ENCODE assay signal across 8 cellular contexts in genomic region chr2:55014962-55015939, GRCh38. TPM values are rescaled to one million over a fixed set of nuclear protein-coding genes. Genes with fewer than 3 reads are reported as not detected.
A peak's percentile ranks its signal among the peaks of the same experiment; 100 is the strongest.
DNase-seq lines count a peak whose midpoint lies in the region; ATAC-seq, FAIRE-seq and TF ChIP-seq lines count a peak whose summit lies in the region.

No MANE protein-coding gene starts in this region.

- peak overlapping the region; percentile 80 for H3K4me2 ChIP-seq in A549

- H3K36me3 Mint-ChIP-seq in natural killer cell: no peaks in the 10 kb centered on the region

- H3K9me3 Mint-ChIP-seq in natural killer cell: no peaks in the 10 kb centered on the region

- peak; percentile 71 to 89 for DNase-seq in A549 (ENCODE audit: low read depth in 1 of 2, low spot score in 1 of 2)
- DNase-seq in ELR (ENCODE audit: low read depth): peak; percentile 82
- DNase-seq in NCI-H1105 (lab: John Stamatoyannopoulos, UW): peak; percentile 12
- no peak for DNase-seq in natural killer cell
- DNase-seq in aorta: no peak

- peaks cover 86% of the 10 kb centered on the region for H3K4me1 ChIP-seq in A549
- peaks cover 0 to 4% of the 10 kb centered on the region in 2 donors for H3K4me1 ChIP-seq in aorta (ENCODE audit: control insufficient read depth in 1 of 2, insufficient read depth in 2 of 2, low read length in 2 of 2)

- no peak for TF ChIP-seq POLR2A in A549 (IDR thresholded peaks at IDR 0.05; ENCODE audit: low read length)

- ATAC-seq in A549 (peak; percentile 83 to 88), esophagus mucosa (peak; percentile 60), natural killer cell (peak in 2 of 3 donors; percentile 19 to 39), aorta (ENCODE audit: low FRiP score) (peak; percentile 89), GM21576 (IDR thresholded peaks at IDR 0.05; ENCODE audit: unreplicated experiment) (no peak)

- no peak for TF ChIP-seq EP300 in A549 (IDR thresholded peaks at IDR 0.05)

- POLR2A ChIA-PET in A549 (lab: Yijun Ruan, JAX): interaction anchor here (1.0 kb wide), 1 partner anchor 153 kb away, joined by 3 read pairs; no protein-coding TSS in a partner anchor

- H3K4me3 Mint-ChIP-seq in natural killer cell: no peak overlapping the region

- CTCF ChIA-PET in A549 (lab: Yijun Ruan, JAX): interaction anchor here (0.6 to 16.6 kb wide), 35 partner anchors 9 to 288 kb away, joined by 3 to 351 read pairs (median 4); partner anchors contain the start of gene RTN4

- no peak overlapping the region for H3K4me3 ChIP-seq in A549
- H3K4me3 ChIP-seq in WI38 (ENCODE audit: low read depth, low read length): no peak overlapping the region
- no peak overlapping the region for H3K4me3 ChIP-seq in aorta (ENCODE audit: low read length in 2 of 2)

- peaks cover 49 to 63% of the 10 kb centered on the region in 2 donors for H3K4me1 Mint-ChIP-seq in natural killer cell

- TF ChIP-seq CTCF in A549 (IDR thresholded peaks at IDR 0.05): peak; percentile 93
- peak; percentile 37 for TF ChIP-seq CTCF in WI38 (IDR thresholded peaks at IDR 0.05; ENCODE audit: low read depth, low read length)
- peak; percentile 41 for TF ChIP-seq CTCF in natural killer cell (IDR thresholded peaks at IDR 0.05)

- 3% methylated on average over 6 of the region's 6 CpGs for WGBS in A549 (ENCODE audit: missing lambda C conversion rate)
- WGBS in aorta, 2 donors: 37 to 44% methylated on average over 6 of the region's 6 CpGs

- no peaks in the 10 kb centered on the region for H3K9me3 ChIP-seq in A549
- H3K9me3 ChIP-seq in aorta (ENCODE audit: control insufficient read depth, low read length): no peaks in the 10 kb centered on the region

- no peaks in the 10 kb centered on the region for H3K36me3 ChIP-seq in aorta (ENCODE audit: control insufficient read depth in 1 of 2, insufficient read depth in 2 of 2, low read length in 1 of 2)

- intact Hi-C loops in natural killer cell (cut with micrococcal nuclease): loop anchor here (2.0 to 10.0 kb wide), 3 partner anchors 113 to 410 kb away; no protein-coding TSS in a partner anchor
- intact Hi-C loops in aorta (cut with DNase I): loop anchor here (2.0 to 10.0 kb wide), 4 partner anchors 38 to 154 kb away; no protein-coding TSS in a partner anchor

- no peaks in the 10 kb centered on the region for H3K27me3 Mint-ChIP-seq in natural killer cell (ENCODE audit: low read depth in 2 of 2)

- TF ChIP-seq RAD21 in A549 (conservative IDR thresholded peaks at IDR 0.05 in 1 of 2, IDR thresholded peaks at IDR 0.05 in 1 of 2): peak; percentile 91 to 95

- H3K27me3 ChIP-seq in aorta (ENCODE audit: control insufficient read depth in 1 of 2, insufficient read depth in 2 of 2, low read length in 1 of 2): no peaks in the 10 kb centered on the region

- peak overlapping the region in 1 of 2 donors; percentile 53 for H3K27ac Mint-ChIP-seq in natural killer cell

- H3K27ac ChIP-seq in A549 (peak overlapping the region; percentile 3 to 32; a peak in 2 of 6 replicates), aorta (ENCODE audit: low read depth in 1 of 2, low read length in 2 of 2) (no peak overlapping the region)

- peak; percentile 70 for FAIRE-seq in A549 (lab: Jason Lieb, UNC)

TF ChIP-seq in A549, 52 proteins besides CTCF, POLR2A, EP300 and RAD21:
- TF ChIP-seq SMC3 (IDR thresholded peaks at IDR 0.05) (peak; percentile 89), CEBPB (IDR thresholded peaks at IDR 0.05) (no peak), REST (IDR thresholded peaks at IDR 0.05) (no peak)

RNA-seq across cellular contexts. Expression of gene RTN4, which starts 35.0 kb away (rescaled TPM):
- polyA plus RNA-seq in A549 (2011; rRNA removed) (302 and 336 TPM in 2 replicates), A549 (2017; fragmentation: RNase III; extraction: RNeasy Plus Mini Kit Qiagen cat#74134 plus additional on column Dnase treatment) (367 to 403 TPM (median 394 TPM) in 3 replicates), aorta (100 to 1,000 TPM; 125 to 163 TPM)
- polyA plus RNA-seq in A549 (2012; cell fraction: cytosol; rRNA removed): 195 and 217 TPM in 2 replicates
- 194 and 224 TPM in 2 replicates for polyA plus RNA-seq in A549 (2012; cell fraction: nucleus; rRNA removed)
- polyA minus RNA-seq in A549 (2011; rRNA and poly(A)+ RNA removed): 164 and 187 TPM in 2 replicates
- total RNA-seq in esophagus mucosa (137 TPM), natural killer cell (100 to 1,000 TPM; 100 to 117 (median 109) TPM), aorta (100 to 1,000 TPM; 311 to 357 TPM)

Comparison
In these comparisons a context has a peak if more than half of its experiments do, and no peak if none do; other contexts are left out.
1. DNase-seq: peak in A549 (2 of 2), ELR (single experiment) and NCI-H1105 (single experiment); none in natural killer cell (single experiment) and aorta (0 of 2).
2. H3K27ac ChIP-seq: peak in A549 (2 of 2); none in aorta (0 of 2).
3. CTCF ChIP-seq: peak in every context shown above with its lines; median percentile 93 in A549; 41 in natural killer cell; 37 in WI38.